Comparison of ENCODE assay signal across 8 cellular contexts in genomic region chr5:139636975-139637408, GRCh38. TPM values are rescaled to one million over a fixed set of nuclear protein-coding genes. Genes with fewer than 3 reads are reported as not detected.
DNase-seq lines count a peak whose midpoint lies in the region; ATAC-seq and TF ChIP-seq lines count a peak whose summit lies in the region.

No MANE protein-coding gene starts in this region.

- H3K36me3 ChIP-seq in lung (ENCODE audit: control insufficient read depth in 2 of 2, insufficient read depth in 2 of 2, low read length in 2 of 2) = peaks cover 0 to 4% of the 10 kb centered on the region in 2 donors
- H3K36me3 ChIP-seq in tibial nerve = no peaks in the 10 kb centered on the region

- H3K27me3 ChIP-seq in lung (ENCODE audit: control insufficient read depth, insufficient read depth) (no peaks in the 10 kb centered on the region), tibial nerve (no peaks in the 10 kb centered on the region)

- peak overlapping the region; percentile 8 for H3K4me3 ChIP-seq in astrocyte of the spinal cord (ENCODE audit: low read depth, low read length)
- no peak overlapping the region for H3K4me3 ChIP-seq in lung
- peak overlapping the region; percentile 33 to 60 (median 46) for H3K4me3 ChIP-seq in tibial nerve

- H3K9me3 ChIP-seq in lung (ENCODE audit: control insufficient read depth in 2 of 2, insufficient read depth in 1 of 2, low read length in 1 of 2) (no peaks in the 10 kb centered on the region), tibial nerve (no peaks in the 10 kb centered on the region)

- peak overlapping the region; percentile 46 to 71 for H3K27ac ChIP-seq in lung (ENCODE audit: low read depth in 1 of 2, low read length in 1 of 2)
- peak overlapping the region; percentile 64 to 94 (median 90) for H3K27ac ChIP-seq in tibial nerve

- in situ Hi-C loops in astrocyte of the spinal cord (cut with HindIII; ENCODE audit: low sequenced_read_pairs) = loop anchor here (25.0 kb wide), 1 partner anchor 125 kb away; no protein-coding TSS in a partner anchor

- TF ChIP-seq CTCF in astrocyte of the spinal cord (IDR thresholded peaks at IDR 0.05; ENCODE audit: low read depth, low read length) = no peak
- no peak for TF ChIP-seq CTCF in lung (IDR thresholded peaks at IDR 0.05; ENCODE audit: control extremely low read depth, extremely low read depth)
- no peak for TF ChIP-seq CTCF in tibial nerve (IDR thresholded peaks at IDR 0.05)

- no peak for ATAC-seq in lung (ENCODE audit: insufficient read depth, low FRiP score)

- no peak for TF ChIP-seq EP300 in tibial nerve (IDR thresholded peaks at IDR 0.05)

- no peak for TF ChIP-seq POLR2A in tibial nerve (IDR thresholded peaks at IDR 0.05)

- peak; percentile 69 for DNase-seq in activated CD8-positive, alpha-beta memory T cell treated with anti-CD3 and anti-CD28 coated beads for 24 hours
- no peak for DNase-seq in activated CD8-positive, alpha-beta memory T cell treated with anti-CD3 and anti-CD28 coated beads, Interleukin-2, amount 50 U/mL, for 48 hours
- DNase-seq in Kasumi-1 (lab: John Stamatoyannopoulos, UW) (peak; percentile 24 to 34), astrocyte of the spinal cord (ENCODE audit: low read depth, low spot score) (peak; percentile 47), lung (ENCODE audit: low spot score) (no peak), tibial nerve (ENCODE audit: low spot score in 2 of 2) (no peak), hepatic stellate cell (ENCODE audit: low spot score) (no peak), NCI-H82 treated with DMSO at 0.1 percent for 48 hours (lab: John Stamatoyannopoulos, UW; ENCODE audit: unreplicated experiment) (no peak)

- H3K4me1 ChIP-seq in lung (ENCODE audit: control insufficient read depth in 2 of 2, insufficient read depth in 2 of 2, low read length in 2 of 2) (peaks cover 5 to 14% of the 10 kb centered on the region in 2 donors), tibial nerve (peaks cover 5 to 72% (median 43%) of the 10 kb centered on the region in 4 donors)

- 6 to 7% methylated on average over 6 of the region's 6 CpGs for WGBS in lung, 2 donors
- 9% methylated on average over 1 to 4 of the region's 6 CpGs for WGBS in tibial nerve, 2 donors

RNA-seq across cellular contexts. Expression of gene CXXC5, which starts 11.2 kb away (rescaled TPM):
- total RNA-seq in lung (10 to 100 TPM; 26.5 to 39.8 TPM), tibial nerve (10 to 100 TPM; 45.0 to 80.4 (median 67.0) TPM)
- polyA plus RNA-seq in lung = 10 to 100 TPM; 20.7 to 23.5 TPM

Comparison
In these comparisons a context has a peak if more than half of its experiments do, and no peak if none do; other contexts are left out.
1. DNase-seq: peak in activated CD8-positive, alpha-beta memory T cell treated with anti-CD3 and anti-CD28 coated beads for 24 hours (single experiment), Kasumi-1 (2 of 2) and astrocyte of the spinal cord (single experiment); none in activated CD8-positive, alpha-beta memory T cell treated with anti-CD3 and anti-CD28 coated beads, Interleukin-2, amount 50 U/mL, for 48 hours (single experiment), lung (single experiment), tibial nerve (0 of 2), hepatic stellate cell (single experiment) and NCI-H82 treated with DMSO at 0.1 percent for 48 hours (single experiment).